Comparison of ENCODE assay signal across 19 cellular contexts in genomic region chr22:20926243-20926642, GRCh38. TPM values are rescaled to one million over a fixed set of nuclear protein-coding genes. Genes with fewer than 3 reads are reported as not detected.
DNase-seq lines count a peak whose midpoint lies in the region; ATAC-seq and TF ChIP-seq lines count a peak whose summit lies in the region.
"Had no signal": no experiment of that assay in that cellular context is flagged by ENCODE, and none has a peak within 500 bp of the region (broad histone marks: within the 10 kb centered on the region; RNA-seq: fewer than 3 reads in every experiment).

No MANE protein-coding gene starts in this region.

- H3K27me3 ChIP-seq in HUES64 (ENCODE audit: insufficient read depth, low read length): no peaks in the 10 kb centered on the region
- H3K27me3 ChIP-seq in neutrophil: no peaks in the 10 kb centered on the region
- H3K27me3 ChIP-seq: ovary, transverse colon had no signal

- no peak for DNase-seq in activated T-cell treated with anti-CD3 and anti-CD28 coated beads, Interleukin-2, amount 50 U/mL, for 24 hours
- no peak for DNase-seq in activated T-cell treated with anti-CD3 and anti-CD28 coated beads for 4 hours
- DNase-seq in central memory CD8-positive, alpha-beta T cell (ENCODE audit: low spot score in 2 of 2): no peak
- no peak for DNase-seq in lower leg skin (ENCODE audit: low spot score in 2 of 2)
- no peak for DNase-seq in GM10266 (ENCODE audit: extremely low spot score)
- DNase-seq in left lobe of liver (ENCODE audit: low spot score): no peak
- DNase-seq: activated CD4-positive, alpha-beta T cell treated with anti-CD3 and anti-CD28 coated beads, Interleukin-2, amount 50 U/mL, for 4 hours; GDM1; islet precursor cell; NCI-H1417 treated with DMSO at 0.1 percent for 48 hours; NCI-H2227 treated with DMSO at 0.1 percent for 48 hours; NK-92 treated with Interleukin-12 subunit alpha and Interleukin-12 subunit beta, amount 100 ng/mL, for 24 hours; ovary; SHP77 treated with DMSO at 0.1 percent for 48 hours; stimulated activated CD4-positive, alpha-beta T cell treated with anti-CD3 and anti-CD28 coated beads, Interleukin-4, amount 100 ng/mL, for 24 hours; transverse colon had no signal

- no peak for ATAC-seq in central memory CD8-positive, alpha-beta T cell (replicated peaks; ENCODE audit: extremely low read depth, poor library complexity, severe bottlenecking)
- no peak for ATAC-seq in left lobe of liver
- ATAC-seq: esophagus mucosa had no signal

- no peaks in the 10 kb centered on the region for H3K9me3 ChIP-seq in HUES64 (ENCODE audit: insufficient read depth, low read depth, low read length)
- H3K9me3 ChIP-seq in neutrophil: no peaks in the 10 kb centered on the region
- H3K9me3 ChIP-seq: ovary, transverse colon had no signal

- H3K4me1 Mint-ChIP-seq in activated T-cell treated with anti-CD3 and anti-CD28 coated beads, Interleukin-2, amount 50 U/mL, for 24 hours (ENCODE audit: low read depth): peaks cover 68% of the 10 kb centered on the region
- peaks cover 53% of the 10 kb centered on the region for H3K4me1 Mint-ChIP-seq in central memory CD8-positive, alpha-beta T cell

- TF ChIP-seq POLR2A in lower leg skin (IDR thresholded peaks at IDR 0.05): no peak

- H3K4me3 ChIP-seq in HUES64 (ENCODE audit: low read length): no peak overlapping the region
- H3K4me3 ChIP-seq in neutrophil (ENCODE audit: low read depth in 1 of 2, low read length in 1 of 2): no peak overlapping the region
- H3K4me3 ChIP-seq in lower leg skin (ENCODE audit: low read depth, poor library complexity, severe bottlenecking): no peak overlapping the region
- H3K4me3 ChIP-seq: ovary, transverse colon had no signal

- peaks cover 57% of the 10 kb centered on the region for H3K36me3 Mint-ChIP-seq in activated T-cell treated with anti-CD3 and anti-CD28 coated beads, Interleukin-2, amount 50 U/mL, for 24 hours (ENCODE audit: low read depth)
- peaks cover 26% of the 10 kb centered on the region for H3K36me3 Mint-ChIP-seq in central memory CD8-positive, alpha-beta T cell (ENCODE audit: insufficient read depth)

- H3K36me3 ChIP-seq in HUES64 (ENCODE audit: insufficient read depth, low read length): peaks cover 9% of the 10 kb centered on the region; the same call in 1 of the 2 replicates
- peaks cover 5% of the 10 kb centered on the region for H3K36me3 ChIP-seq in neutrophil
- H3K36me3 ChIP-seq: ovary, transverse colon had no signal

- no peak for TF ChIP-seq CTCF in neutrophil (IDR thresholded peaks at IDR 0.05)
- no peak for TF ChIP-seq CTCF in lower leg skin (IDR thresholded peaks at IDR 0.05)
- TF ChIP-seq CTCF in GM10266 (IDR thresholded peaks at IDR 0.05; ENCODE audit: control insufficient read depth, insufficient read depth, low read depth, missing control alignments): no peak

- no peaks in the 10 kb centered on the region for H3K27me3 Mint-ChIP-seq in activated T-cell treated with anti-CD3 and anti-CD28 coated beads, Interleukin-2, amount 50 U/mL, for 24 hours
- no peaks in the 10 kb centered on the region for H3K27me3 Mint-ChIP-seq in central memory CD8-positive, alpha-beta T cell

- WGBS in HUES64: 66% methylated on average over 2 of the region's 2 CpGs
- 86 to 88% methylated on average over 2 of the region's 2 CpGs for WGBS in lower leg skin, 2 donors

- H3K4me1 ChIP-seq in HUES64 (ENCODE audit: insufficient read depth, low read length): peaks cover 29% of the 10 kb centered on the region
- peaks cover 8% of the 10 kb centered on the region in 2 experiments for H3K4me1 ChIP-seq in neutrophil (ENCODE audit: control insufficient read depth in 1 of 2, insufficient read depth in 1 of 2, low read depth in 1 of 2, low read length in 1 of 2)

- no peak overlapping the region for H3K4me3 Mint-ChIP-seq in activated T-cell treated with anti-CD3 and anti-CD28 coated beads, Interleukin-2, amount 50 U/mL, for 24 hours
- peak overlapping the region; percentile 33 for H3K4me3 Mint-ChIP-seq in central memory CD8-positive, alpha-beta T cell

- H3K9me3 Mint-ChIP-seq in activated T-cell treated with anti-CD3 and anti-CD28 coated beads, Interleukin-2, amount 50 U/mL, for 24 hours: no peaks in the 10 kb centered on the region
- H3K9me3 Mint-ChIP-seq in central memory CD8-positive, alpha-beta T cell: no peaks in the 10 kb centered on the region

- H3K9ac ChIP-seq in HUES64 (ENCODE audit: low read depth, low read length): no peak overlapping the region

- peak overlapping the region; percentile 48; the same call in 1 of the 2 replicates for H3K27ac ChIP-seq in HUES64 (ENCODE audit: low read depth, low read length)
- H3K27ac ChIP-seq in neutrophil: peak overlapping the region; percentile 58
- H3K27ac ChIP-seq: ovary, transverse colon had no signal

- intact Hi-C loops in lower leg skin (cut with DNase I; ENCODE audit: low total_unique reads): no loop called here

- peak overlapping the region; percentile 4 for H3K27ac Mint-ChIP-seq in activated T-cell treated with anti-CD3 and anti-CD28 coated beads, Interleukin-2, amount 50 U/mL, for 24 hours
- peak overlapping the region; percentile 62 for H3K27ac Mint-ChIP-seq in central memory CD8-positive, alpha-beta T cell (ENCODE audit: low read depth)

RNA-seq across cellular contexts. Expression of gene CRKL, which starts 9.0 kb away (rescaled TPM):
- polyA plus RNA-seq in HUES64 (2013, experiment 1 of 2): 42.5 TPM
- polyA plus RNA-seq in HUES64 (2013, experiment 2 of 2): 43.4 TPM
- 10 to 100 TPM; 54.3 to 94.1 (median 64.9) TPM for total RNA-seq in lower leg skin
- total RNA-seq in left lobe of liver: 41.4 TPM

RNA-seq across cellular contexts. Expression of gene AIFM3, which starts 40.8 kb away (rescaled TPM):
- 0.50 TPM for polyA plus RNA-seq in HUES64 (2013, experiment 1 of 2)
- 0.25 TPM for polyA plus RNA-seq in HUES64 (2013, experiment 2 of 2)
- total RNA-seq in lower leg skin: 1 to 10 TPM in 2 of 4 donors, under 1 TPM in 1, not detected in 1; 0.15 to 3.7 (median 2.0) TPM
- 1.3 TPM for total RNA-seq in left lobe of liver

RNA-seq across cellular contexts. Expression of gene LZTR1, which starts 55.9 kb away (rescaled TPM):
- polyA plus RNA-seq in HUES64 (2013, experiment 1 of 2): 15.3 TPM
- polyA plus RNA-seq in HUES64 (2013, experiment 2 of 2): 16.1 TPM
- total RNA-seq in lower leg skin (10 to 100 TPM; 25.4 to 34.9 (median 28.4) TPM), left lobe of liver (36.7 TPM)
